In genomic region chr2:10321590-10321989, GRCh38 we compare ENCODE assay signal across 32 cellular contexts.
"Had no signal": no experiment of that assay in that cellular context is flagged by ENCODE, and none has a peak within 500 bp of the region (broad histone marks: within the 10 kb centered on the region; RNA-seq: fewer than 3 reads in every experiment).

No MANE protein-coding gene starts in this region.

- ATAC-seq: activated CD4-positive, alpha-beta T cell treated with anti-CD3 and anti-CD28 coated beads for 36 hours; activated CD8-positive, alpha-beta memory T cell treated with anti-CD3 and anti-CD28 coated beads, Interleukin-2, amount 10 ng/mL, durations not matched to agents 7 days and 5 days; activated CD8-positive, alpha-beta T cell treated with anti-CD3 and anti-CD28 coated beads, Interleukin-2, amount 10 ng/mL, durations not matched to agents 7 days and 5 days; effector memory CD8-positive, alpha-beta T cell; foreskin keratinocyte; gastrocnemius medialis had no signal

- H3K27ac ChIP-seq: brain microvascular endothelial cell, esophagus muscularis mucosa, foreskin keratinocyte, gastrocnemius medialis had no signal

- H3K27ac Mint-ChIP-seq: activated CD4-positive, alpha-beta memory T cell treated with anti-CD3 and anti-CD28 coated beads for 36 hours; activated CD4-positive, alpha-beta T cell treated with anti-CD3 and anti-CD28 coated beads, Interleukin-2, amount 10 ng/mL, durations not matched to agents 24 days and 14 days; activated CD8-positive, alpha-beta memory T cell treated with anti-CD3 and anti-CD28 coated beads, Interleukin-2, amount 10 ng/mL, durations not matched to agents 7 days and 5 days; activated CD8-positive, alpha-beta T cell treated with anti-CD3 and anti-CD28 coated beads, Interleukin-2, amount 10 ng/mL, durations not matched to agents 7 days and 5 days; activated naive CD4-positive, alpha-beta T cell treated with anti-CD3 and anti-CD28 coated beads for 36 hours; activated T-helper 1 cell treated with anti-CD3 and anti-CD28 coated beads, Interleukin-12 subunit alpha, Interleukin-12 subunit beta, Interleukin-2, Interleukin-4 antibody, amounts not matched to agents 30 ng/mL and 10 ng/mL and 1 ng/mL, durations not matched to agents 14 hours and 24 hours and 36 hours; activated T-helper 2 cell treated with anti-CD3 and anti-CD28 coated beads, Interferon-gamma antibody, Interleukin-2, Interleukin-4, amounts not matched to agents 10 μg/mL and 5 μg/mL and 100 μg/mL, durations not matched to agents 14 hours and 24 hours and 36 hours; effector memory CD8-positive, alpha-beta T cell had no signal

- H3K4me3 ChIP-seq: esophagus muscularis mucosa, gastrocnemius medialis had no signal

- DNase-seq: activated CD4-positive, alpha-beta memory T cell treated with anti-CD3 and anti-CD28 coated beads for 36 hours; activated CD4-positive, alpha-beta T cell treated with anti-CD3 and anti-CD28 coated beads for 36 hours; activated CD4-positive, alpha-beta T cell treated with anti-CD3 and anti-CD28 coated beads, Interleukin-2, amount 10 ng/mL, durations not matched to agents 24 days and 14 days; activated CD4-positive, CD25-positive, alpha-beta regulatory T cell; activated CD4-positive, CD25-positive, alpha-beta regulatory T cell treated with anti-CD3 and anti-CD28 coated beads, Interleukin-2, amount 50 U/mL, for 72 hours; activated CD8-positive, alpha-beta memory T cell treated with anti-CD3 and anti-CD28 coated beads, Interleukin-2, amount 10 ng/mL, durations not matched to agents 7 days and 5 days; activated CD8-positive, alpha-beta memory T cell treated with anti-CD3 and anti-CD28 coated beads, Interleukin-2, amount 50 U/mL, for 4 hours; activated CD8-positive, alpha-beta T cell treated with anti-CD3 and anti-CD28 coated beads, Interleukin-2, amount 10 ng/mL, durations not matched to agents 7 days and 5 days; activated effector memory CD4-positive, alpha-beta T cell treated with anti-CD3 and anti-CD28 coated beads, Interleukin-2, amount 50 U/mL, for 16 hours; activated naive CD4-positive, alpha-beta T cell treated with anti-CD3 and anti-CD28 coated beads for 36 hours; activated T-cell treated with anti-CD3 and anti-CD28 coated beads, Interleukin-2, amount 50 U/mL, for 1 hour; activated T-cell treated with anti-CD3 and anti-CD28 coated beads, Interleukin-2, amount 50 U/mL, for 48 hours; amniotic stem cell; anterior cingulate cortex; brain microvascular endothelial cell; cortex of kidney; dermis blood vessel endothelial cell; effector CD4-positive, alpha-beta T cell; effector memory CD8-positive, alpha-beta T cell; erythroblast; foreskin keratinocyte; gastrocnemius medialis; glutamatergic neuron; T-helper 2 cell had no signal

- H3K27me3 Mint-ChIP-seq: activated CD4-positive, alpha-beta memory T cell treated with anti-CD3 and anti-CD28 coated beads for 36 hours; activated CD4-positive, alpha-beta T cell treated with anti-CD3 and anti-CD28 coated beads for 36 hours; activated CD4-positive, alpha-beta T cell treated with anti-CD3 and anti-CD28 coated beads, Interleukin-2, amount 10 ng/mL, durations not matched to agents 24 days and 14 days; activated CD8-positive, alpha-beta memory T cell treated with anti-CD3 and anti-CD28 coated beads, Interleukin-2, amount 10 ng/mL, durations not matched to agents 7 days and 5 days; activated naive CD4-positive, alpha-beta T cell treated with anti-CD3 and anti-CD28 coated beads, Interleukin-2, amount 50 U/mL, for 24 hours; central memory CD8-positive, alpha-beta T cell; effector memory CD8-positive, alpha-beta T cell had no signal

- H3K9me3 Mint-ChIP-seq: activated CD4-positive, alpha-beta memory T cell treated with anti-CD3 and anti-CD28 coated beads for 36 hours; activated CD4-positive, alpha-beta T cell treated with anti-CD3 and anti-CD28 coated beads, Interleukin-2, amount 10 ng/mL, durations not matched to agents 24 days and 14 days; activated T-helper 1 cell treated with anti-CD3 and anti-CD28 coated beads, Interleukin-12 subunit alpha, Interleukin-12 subunit beta, Interleukin-2, Interleukin-4 antibody, amounts not matched to agents 30 ng/mL and 10 ng/mL and 1 ng/mL, durations not matched to agents 14 hours and 24 hours and 36 hours; activated T-helper 2 cell treated with anti-CD3 and anti-CD28 coated beads, Interferon-gamma antibody, Interleukin-2, Interleukin-4, amounts not matched to agents 10 μg/mL and 5 μg/mL and 100 μg/mL, durations not matched to agents 14 hours and 24 hours and 36 hours; central memory CD8-positive, alpha-beta T cell; effector memory CD8-positive, alpha-beta T cell had no signal

- H3K4me1 ChIP-seq: foreskin keratinocyte had no signal

- H3K9me3 ChIP-seq: esophagus muscularis mucosa, gastrocnemius medialis had no signal

- H3K4me1 Mint-ChIP-seq: activated CD8-positive, alpha-beta memory T cell treated with anti-CD3 and anti-CD28 coated beads, Interleukin-2, amount 10 ng/mL, durations not matched to agents 7 days and 5 days had no signal

- H3K4me3 Mint-ChIP-seq: activated CD4-positive, alpha-beta memory T cell treated with anti-CD3 and anti-CD28 coated beads for 36 hours; activated CD4-positive, alpha-beta T cell treated with anti-CD3 and anti-CD28 coated beads for 36 hours; activated CD4-positive, alpha-beta T cell treated with anti-CD3 and anti-CD28 coated beads, Interleukin-2, amount 10 ng/mL, durations not matched to agents 24 days and 14 days; activated CD8-positive, alpha-beta memory T cell treated with anti-CD3 and anti-CD28 coated beads, Interleukin-2, amount 10 ng/mL, durations not matched to agents 7 days and 5 days; activated CD8-positive, alpha-beta T cell treated with anti-CD3 and anti-CD28 coated beads, Interleukin-2, amount 10 ng/mL, durations not matched to agents 7 days and 5 days; activated naive CD4-positive, alpha-beta T cell treated with anti-CD3 and anti-CD28 coated beads for 36 hours; activated T-helper 1 cell treated with anti-CD3 and anti-CD28 coated beads, Interleukin-12 subunit alpha, Interleukin-12 subunit beta, Interleukin-2, Interleukin-4 antibody, amounts not matched to agents 30 ng/mL and 10 ng/mL and 1 ng/mL, durations not matched to agents 14 hours and 24 hours and 36 hours; central memory CD8-positive, alpha-beta T cell; effector memory CD8-positive, alpha-beta T cell had no signal

- FAIRE-seq: astrocyte, bronchial epithelial cell, colon had no signal

- H3K36me3 ChIP-seq: brain microvascular endothelial cell, esophagus muscularis mucosa, gastrocnemius medialis had no signal

- H3K27me3 ChIP-seq: brain microvascular endothelial cell, esophagus muscularis mucosa, foreskin keratinocyte, gastrocnemius medialis had no signal
